In genomic region chr13:50081899-50082425, GRCh38 we compare ENCODE assay signal across 1 cellular context.
TF ChIP-seq lines count a peak whose summit lies in the region.

No MANE protein-coding gene starts in this region.

TF ChIP-seq in HepG2, 621 proteins besides CTCF, POLR2A, EP300 and RAD21 (continued from another document and continues in another):
- TF ChIP-seq STAT6 (CRISPR knock-in tag; IDR thresholded peaks at IDR 0.05; ENCODE audit: borderline replicate concordance): 0 out of 2 replicates have a peak, but pooled peaks have one; percentile 72
- TF ChIP-seq MXD4 (CRISPR knock-in tag; IDR thresholded peaks at IDR 0.05): no peak; the same call in 1 of the 2 replicates
- no peak for TF ChIP-seq TOE1 (CRISPR knock-in tag; IDR thresholded peaks at IDR 0.05)
- TF ChIP-seq XRCC5 (optimal IDR thresholded peaks at IDR 0.05; ENCODE audit: low read length): no peak
- TF ChIP-seq ZNF879 (CRISPR knock-in tag; IDR thresholded peaks at IDR 0.05): 0 out of 2 replicates have a peak, but pooled peaks have one; percentile 33
- no peak for TF ChIP-seq SMARCE1 (IDR thresholded peaks at IDR 0.05; ENCODE audit: borderline replicate concordance)
- no peak for TF ChIP-seq ZSCAN21 (CRISPR knock-in tag; IDR thresholded peaks at IDR 0.05; ENCODE audit: borderline replicate concordance)
- TF ChIP-seq ZFP91 (CRISPR knock-in tag; IDR thresholded peaks at IDR 0.05; ENCODE audit: borderline replicate concordance): peak; percentile 65; the same call in 1 of the 2 replicates
- no peak for TF ChIP-seq RAD51 (IDR thresholded peaks at IDR 0.05; ENCODE audit: borderline replicate concordance)
- TF ChIP-seq IRF2 (CRISPR knock-in tag; IDR thresholded peaks at IDR 0.05): peak; percentile 34; the same call in 1 of the 2 replicates
- TF ChIP-seq RFX3 (CRISPR knock-in tag; IDR thresholded peaks at IDR 0.05): no peak
- TF ChIP-seq ZNF101 (CRISPR knock-in tag; IDR thresholded peaks at IDR 0.05; ENCODE audit: borderline replicate concordance, low read depth): no peak
- no peak for TF ChIP-seq SOX13 (IDR thresholded peaks at IDR 0.05)
- 0 out of 4 replicates have a peak, but pooled peaks of 1 of the 2 experiments have one; percentile 6 for TF ChIP-seq SOX13 (CRISPR knock-in tag; conservative IDR thresholded peaks at IDR 0.05 in 1 of 2, IDR thresholded peaks at IDR 0.05 in 1 of 2)
- TF ChIP-seq HNRNPK (IDR thresholded peaks at IDR 0.05; ENCODE audit: low read depth, low read length, poor library complexity, severe bottlenecking): no peak
- TF ChIP-seq FUBP1 (CRISPR knock-in tag; IDR thresholded peaks at IDR 0.05; ENCODE audit: borderline replicate concordance): no peak
- TF ChIP-seq POGK (CRISPR knock-in tag; conservative IDR thresholded peaks at IDR 0.05): no peak
- 0 out of 2 replicates have a peak, but pooled peaks have one; percentile 64 for TF ChIP-seq ZNF749 (CRISPR knock-in tag; IDR thresholded peaks at IDR 0.05; ENCODE audit: borderline replicate concordance)
- TF ChIP-seq NR2F6 (IDR thresholded peaks at IDR 0.05): no peak
- no peak for TF ChIP-seq NR2F6 (CRISPR knock-in tag; IDR thresholded peaks at IDR 0.05)
- TF ChIP-seq ZNF615 (CRISPR knock-in tag; IDR thresholded peaks at IDR 0.05; ENCODE audit: borderline replicate concordance): no peak
- TF ChIP-seq ZMAT5 (CRISPR knock-in tag; IDR thresholded peaks at IDR 0.05; ENCODE audit: borderline replicate concordance, low read depth): no peak
- TF ChIP-seq ZNF414 (CRISPR knock-in tag; IDR thresholded peaks at IDR 0.05): no peak
- 0 out of 2 replicates have a peak, but pooled peaks have one; percentile 62 for TF ChIP-seq SMAD9 (CRISPR knock-in tag; IDR thresholded peaks at IDR 0.05)
- TF ChIP-seq ZNF619 (CRISPR knock-in tag; IDR thresholded peaks at IDR 0.05): no peak
- no peak for TF ChIP-seq HMG20A (CRISPR knock-in tag; IDR thresholded peaks at IDR 0.05; ENCODE audit: borderline replicate concordance)
- no peak for TF ChIP-seq NR2F1 (CRISPR knock-in tag; IDR thresholded peaks at IDR 0.05)
- TF ChIP-seq CREB1 (IDR thresholded peaks at IDR 0.05): peak; percentile 26; the same call in 1 of the 2 replicates
- no peak for TF ChIP-seq CREB1 (CRISPR knock-in tag; IDR thresholded peaks at IDR 0.05)
- peak; percentile 57; the same call in 1 of the 2 replicates for TF ChIP-seq FOXC1 (CRISPR knock-in tag; IDR thresholded peaks at IDR 0.05; ENCODE audit: borderline replicate concordance)
- no peak for TF ChIP-seq ZNF20 (CRISPR knock-in tag; IDR thresholded peaks at IDR 0.05)
- TF ChIP-seq ARNT2 (CRISPR knock-in tag; IDR thresholded peaks at IDR 0.05; ENCODE audit: low read depth): no peak
- no peak for TF ChIP-seq HES4 (CRISPR knock-in tag; IDR thresholded peaks at IDR 0.05; ENCODE audit: borderline replicate concordance)
- TF ChIP-seq KAT2B (IDR thresholded peaks at IDR 0.05; ENCODE audit: borderline replicate concordance, low read depth, low read length): no peak
- no peak; the same call in 1 of the 2 replicates for TF ChIP-seq ZBTB20 (CRISPR knock-in tag; IDR thresholded peaks at IDR 0.05; ENCODE audit: borderline replicate concordance, low read depth)
- no peak for TF ChIP-seq CENPT (CRISPR knock-in tag; IDR thresholded peaks at IDR 0.05; ENCODE audit: low read depth)
- no peak for TF ChIP-seq NFE2L1 (CRISPR knock-in tag; IDR thresholded peaks at IDR 0.05; ENCODE audit: borderline replicate concordance)
- no peak for TF ChIP-seq NFE2L2 (IDR thresholded peaks at IDR 0.05; ENCODE audit: low read length)
- no peak for TF ChIP-seq GPBP1L1 (CRISPR knock-in tag; IDR thresholded peaks at IDR 0.05)
- TF ChIP-seq ZMYM3 (CRISPR knock-in tag; IDR thresholded peaks at IDR 0.05): no peak
- peak; percentile 97 for TF ChIP-seq TFDP2 (CRISPR knock-in tag; IDR thresholded peaks at IDR 0.05)
- no peak for TF ChIP-seq BRCA1 (CRISPR knock-in tag; IDR thresholded peaks at IDR 0.05)
- TF ChIP-seq FOXO1 (CRISPR knock-in tag; IDR thresholded peaks at IDR 0.05): 0 out of 2 replicates have a peak, but pooled peaks have one; percentile 26
- no peak for TF ChIP-seq RCOR2 (CRISPR knock-in tag; IDR thresholded peaks at IDR 0.05)
- TF ChIP-seq ZNF646 (CRISPR knock-in tag; IDR thresholded peaks at IDR 0.05): no peak
